Comparison of ENCODE assay signal across 9 cellular contexts in genomic region chrX:134908235-134908834, GRCh38. TPM values are rescaled to one million over a fixed set of nuclear protein-coding genes. Genes with fewer than 3 reads are reported as not detected.
A peak's percentile ranks its signal among the peaks of the same experiment; 100 is the strongest.
DNase-seq lines count a peak whose midpoint lies in the region; ATAC-seq and TF ChIP-seq lines count a peak whose summit lies in the region.
"Had no signal": no experiment of that assay in that cellular context is flagged by ENCODE, and none has a peak within 500 bp of the region (broad histone marks: within the 10 kb centered on the region; RNA-seq: fewer than 3 reads in every experiment).

No MANE protein-coding gene starts in this region.

- peak overlapping the region; percentile 2 for H3K27ac Mint-ChIP-seq in CD8-positive, alpha-beta T cell
- H3K27ac Mint-ChIP-seq in T-helper 17 cell, result peak overlapping the region; percentile 45

- ATAC-seq in CD8-positive, alpha-beta T cell, result peak; percentile 79
- ATAC-seq in T-helper 17 cell (peak; percentile 81), foreskin keratinocyte (peak; percentile 25), GM19455 (IDR thresholded peaks at IDR 0.05; ENCODE audit: unreplicated experiment) (no peak)

- no peak for TF ChIP-seq CTCF in CD8-positive, alpha-beta T cell (IDR thresholded peaks at IDR 0.05)
- peak; percentile 48 for TF ChIP-seq CTCF in foreskin keratinocyte (conservative IDR thresholded peaks at IDR 0.05)

- H3K4me3 ChIP-seq in CD8-positive, alpha-beta T cell (ENCODE audit: low read depth, low read length), result no peak overlapping the region

- H3K36me3 Mint-ChIP-seq in CD8-positive, alpha-beta T cell, result peaks cover 8% of the 10 kb centered on the region
- H3K36me3 Mint-ChIP-seq in T-helper 17 cell (ENCODE audit: low read depth), result no peaks in the 10 kb centered on the region

- DNase-seq in CD8-positive, alpha-beta T cell, result peak in 1 of 7 experiments; percentile 10
- DNase-seq in HEK293T (ENCODE audit: extremely low spot score), result peak; percentile 28
- DNase-seq in T-helper 17 cell, result no peak
- DNase-seq in foreskin keratinocyte, result no peak
- DNase-seq in HuH-7 (ENCODE audit: low spot score), result no peak
- no peak for DNase-seq in NCI-H524 treated with DMSO at 0.1 percent for 48 hours (lab: John Stamatoyannopoulos, UW)
- DNase-seq in mucosa of gallbladder (ENCODE audit: low spot score), result no peak
- DNase-seq: activated CD4-positive, CD25-positive, alpha-beta regulatory T cell had no signal

- no peaks in the 10 kb centered on the region for H3K9me3 ChIP-seq in CD8-positive, alpha-beta T cell (ENCODE audit: low read length)
- no peaks in the 10 kb centered on the region for H3K9me3 ChIP-seq in T-helper 17 cell (ENCODE audit: control insufficient read depth, low read length, poor library complexity, severe bottlenecking)

- intact Hi-C loops in CD8-positive, alpha-beta T cell (cut with DNase I, micrococcal nuclease), result loop anchor here in 1 of 2 experiments (5.0 kb wide), 1 partner anchor 1116 kb away; no protein-coding TSS in a partner anchor

- H3K27me3 ChIP-seq in CD8-positive, alpha-beta T cell (ENCODE audit: insufficient read depth, low read length), result no peaks in the 10 kb centered on the region
- H3K27me3 ChIP-seq in foreskin keratinocyte, result no peaks in the 10 kb centered on the region

- H3K9me3 Mint-ChIP-seq in CD8-positive, alpha-beta T cell, result no peaks in the 10 kb centered on the region

- POLR2A ChIA-PET in CD8-positive, alpha-beta T cell (lab: Charles Lee), result interaction anchor here (0.5 kb wide), 1 partner anchor 450 kb away, joined by 4 read pairs; no protein-coding TSS in a partner anchor
- POLR2A ChIA-PET in HEK293T (lab: Yijun Ruan, JAX), result no interaction called here

- no peaks in the 10 kb centered on the region for H3K4me1 ChIP-seq in CD8-positive, alpha-beta T cell (ENCODE audit: insufficient read depth, low read length)
- no peaks in the 10 kb centered on the region for H3K4me1 ChIP-seq in foreskin keratinocyte

- H3K4me1 Mint-ChIP-seq in CD8-positive, alpha-beta T cell (ENCODE audit: low read depth), result peaks cover 10% of the 10 kb centered on the region
- peaks cover 6% of the 10 kb centered on the region for H3K4me1 Mint-ChIP-seq in T-helper 17 cell

- H3K27ac ChIP-seq in CD8-positive, alpha-beta T cell (ENCODE audit: low read depth, low read length), result no peak overlapping the region
- H3K27ac ChIP-seq in foreskin keratinocyte, result no peak overlapping the region

- no peak overlapping the region for H3K4me3 Mint-ChIP-seq in CD8-positive, alpha-beta T cell
- no peak overlapping the region for H3K4me3 Mint-ChIP-seq in T-helper 17 cell

- CTCF ChIA-PET in CD8-positive, alpha-beta T cell (lab: Charles Lee), result interaction anchor here (1.0 kb wide), 1 partner anchor 9 kb away, joined by 3 read pairs; no protein-coding TSS in a partner anchor
- CTCF ChIA-PET in HEK293T (lab: Yijun Ruan, JAX), result interaction anchor here (0.6 kb wide), 1 partner anchor 57 kb away, joined by 4 read pairs; no protein-coding TSS in a partner anchor

- H3K27me3 Mint-ChIP-seq in CD8-positive, alpha-beta T cell (ENCODE audit: low read depth), result no peaks in the 10 kb centered on the region
- H3K27me3 Mint-ChIP-seq in T-helper 17 cell, result no peaks in the 10 kb centered on the region

- no peaks in the 10 kb centered on the region for H3K36me3 ChIP-seq in CD8-positive, alpha-beta T cell (ENCODE audit: insufficient read depth, low read length)

TF ChIP-seq in HEK293T, 16 proteins besides CTCF, POLR2A, EP300 and RAD21:
- no peak for TF ChIP-seq ELF4 (IDR thresholded peaks at IDR 0.05)
- TF ChIP-seq ZNF384 (IDR thresholded peaks at IDR 0.05), result no peak
- TF ChIP-seq, protein P1, sequence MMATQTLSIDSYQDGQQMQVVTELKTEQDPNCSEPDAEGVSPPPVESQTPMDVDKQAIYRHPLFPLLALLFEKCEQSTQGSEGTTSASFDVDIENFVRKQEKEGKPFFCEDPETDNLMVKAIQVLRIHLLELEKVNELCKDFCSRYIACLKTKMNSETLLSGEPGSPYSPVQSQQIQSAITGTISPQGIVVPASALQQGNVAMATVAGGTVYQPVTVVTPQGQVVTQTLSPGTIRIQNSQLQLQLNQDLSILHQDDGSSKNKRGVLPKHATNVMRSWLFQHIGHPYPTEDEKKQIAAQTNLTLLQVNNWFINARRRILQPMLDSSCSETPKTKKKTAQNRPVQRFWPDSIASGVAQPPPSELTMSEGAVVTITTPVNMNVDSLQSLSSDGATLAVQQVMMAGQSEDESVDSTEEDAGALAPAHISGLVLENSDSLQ (IDR thresholded peaks at IDR 0.05), result no peak
- no peak for TF ChIP-seq SUZ12 (IDR thresholded peaks at IDR 0.05)
- no peak for TF ChIP-seq L3MBTL2 (conservative IDR thresholded peaks at IDR 0.05)
- TF ChIP-seq NFRKB (IDR thresholded peaks at IDR 0.05), result no peak
TF ChIP-seq in HEK293T: peak in this region for 0.

RNA-seq across cellular contexts. Expression of gene MOSPD1, which starts 6.7 kb away (rescaled TPM):
- 1 to 10 TPM; 4.9 to 5.7 TPM for total RNA-seq in CD8-positive, alpha-beta T cell
- total RNA-seq in T-helper 17 cell (1 to 10 TPM; 4.6 to 6.7 TPM), foreskin keratinocyte (13.5 and 13.8 TPM in 2 replicates), mucosa of gallbladder (7.7 TPM)
- polyA plus RNA-seq in foreskin keratinocyte, result 6.7 and 7.7 TPM in 2 replicates
